1 cellular context compared by ENCODE assay signal in the genomic region with DNA sequence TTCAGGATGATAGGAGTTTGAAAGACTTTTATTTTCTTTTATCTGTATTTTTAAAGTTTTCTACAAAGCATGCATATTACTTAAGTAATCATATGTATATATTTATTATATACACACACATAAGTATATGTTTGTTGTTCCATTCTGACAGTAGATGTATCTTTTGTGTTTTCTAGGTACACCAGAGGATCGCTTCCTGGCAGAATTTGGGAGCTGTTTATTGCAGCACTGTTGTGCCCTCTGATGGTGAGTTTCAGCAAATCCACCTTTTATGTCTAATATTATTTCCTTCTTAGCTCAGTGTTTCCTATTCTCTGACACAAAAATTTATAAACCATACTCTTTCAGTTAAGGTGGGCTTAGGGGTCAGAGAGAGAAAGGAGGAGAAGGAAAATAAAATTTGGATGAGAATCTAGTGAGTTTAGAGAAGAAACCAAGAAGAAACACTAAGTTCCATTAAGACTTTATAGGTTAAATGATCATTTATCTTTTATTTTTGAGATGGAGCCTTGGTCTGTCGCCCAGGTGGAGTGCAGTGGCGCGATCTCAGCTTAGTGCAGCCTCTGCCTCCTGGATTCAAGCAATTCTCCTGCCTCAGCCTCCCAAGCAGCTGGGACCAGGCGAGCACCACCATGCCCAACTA.
TF ChIP-seq lines count a peak whose summit lies in the region.

No MANE protein-coding gene starts in this region.

TF ChIP-seq in K562, 482 proteins besides CTCF, POLR2A, EP300 and RAD21 (continued from another document and continues in another):
- TF ChIP-seq, protein P1, sequence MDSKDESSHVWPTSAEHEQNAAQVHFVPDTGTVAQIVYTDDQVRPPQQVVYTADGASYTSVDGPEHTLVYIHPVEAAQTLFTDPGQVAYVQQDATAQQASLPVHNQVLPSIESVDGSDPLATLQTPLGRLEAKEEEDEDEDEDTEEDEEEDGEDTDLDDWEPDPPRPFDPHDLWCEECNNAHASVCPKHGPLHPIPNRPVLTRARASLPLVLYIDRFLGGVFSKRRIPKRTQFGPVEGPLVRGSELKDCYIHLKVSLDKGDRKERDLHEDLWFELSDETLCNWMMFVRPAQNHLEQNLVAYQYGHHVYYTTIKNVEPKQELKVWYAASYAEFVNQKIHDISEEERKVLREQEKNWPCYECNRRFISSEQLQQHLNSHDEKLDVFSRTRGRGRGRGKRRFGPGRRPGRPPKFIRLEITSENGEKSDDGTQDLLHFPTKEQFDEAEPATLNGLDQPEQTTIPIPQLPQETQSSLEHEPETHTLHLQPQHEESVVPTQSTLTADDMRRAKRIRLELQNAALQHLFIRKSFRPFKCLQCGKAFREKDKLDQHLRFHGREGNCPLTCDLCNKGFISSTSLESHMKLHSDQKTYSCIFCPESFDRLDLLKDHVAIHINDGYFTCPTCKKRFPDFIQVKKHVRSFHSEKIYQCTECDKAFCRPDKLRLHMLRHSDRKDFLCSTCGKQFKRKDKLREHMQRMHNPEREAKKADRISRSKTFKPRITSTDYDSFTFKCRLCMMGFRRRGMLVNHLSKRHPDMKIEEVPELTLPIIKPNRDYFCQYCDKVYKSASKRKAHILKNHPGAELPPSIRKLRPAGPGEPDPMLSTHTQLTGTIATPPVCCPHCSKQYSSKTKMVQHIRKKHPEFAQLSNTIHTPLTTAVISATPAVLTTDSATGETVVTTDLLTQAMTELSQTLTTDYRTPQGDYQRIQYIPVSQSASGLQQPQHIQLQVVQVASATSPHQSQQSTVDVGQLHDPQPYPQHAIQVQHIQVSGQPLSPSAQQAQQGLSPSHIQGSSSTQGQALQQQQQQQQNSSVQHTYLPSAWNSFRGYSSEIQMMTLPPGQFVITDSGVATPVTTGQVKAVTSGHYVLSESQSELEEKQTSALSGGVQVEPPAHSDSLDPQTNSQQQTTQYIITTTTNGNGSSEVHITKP (IDR thresholded peaks at IDR 0.05; ENCODE audit: partially characterized antibody): no peak
- TF ChIP-seq ZNF408 (CRISPR knock-in tag; IDR thresholded peaks at IDR 0.05; ENCODE audit: low read depth): no peak
- peak; percentile 50; the same call in 1 of the 2 replicates for TF ChIP-seq KLF16 (IDR thresholded peaks at IDR 0.05)
- TF ChIP-seq SMC3 (conservative IDR thresholded peaks at IDR 0.05; ENCODE audit: insufficient read depth, low read depth, low read length): peak; percentile 79
- TF ChIP-seq FIP1L1 (IDR thresholded peaks at IDR 0.05; ENCODE audit: low read depth, low read length, poor library complexity, severe bottlenecking): no peak
- TF ChIP-seq PTBP1 (IDR thresholded peaks at IDR 0.05; ENCODE audit: low read depth, low read length): no peak
- no peak for TF ChIP-seq TSC22D4 (tag; IDR thresholded peaks at IDR 0.05)
- no peak for TF ChIP-seq ZNF121 (CRISPR knock-in tag; conservative IDR thresholded peaks at IDR 0.05)
- TF ChIP-seq ELF2 (CRISPR knock-in tag; IDR thresholded peaks at IDR 0.05): no peak
- TF ChIP-seq, protein P2, sequence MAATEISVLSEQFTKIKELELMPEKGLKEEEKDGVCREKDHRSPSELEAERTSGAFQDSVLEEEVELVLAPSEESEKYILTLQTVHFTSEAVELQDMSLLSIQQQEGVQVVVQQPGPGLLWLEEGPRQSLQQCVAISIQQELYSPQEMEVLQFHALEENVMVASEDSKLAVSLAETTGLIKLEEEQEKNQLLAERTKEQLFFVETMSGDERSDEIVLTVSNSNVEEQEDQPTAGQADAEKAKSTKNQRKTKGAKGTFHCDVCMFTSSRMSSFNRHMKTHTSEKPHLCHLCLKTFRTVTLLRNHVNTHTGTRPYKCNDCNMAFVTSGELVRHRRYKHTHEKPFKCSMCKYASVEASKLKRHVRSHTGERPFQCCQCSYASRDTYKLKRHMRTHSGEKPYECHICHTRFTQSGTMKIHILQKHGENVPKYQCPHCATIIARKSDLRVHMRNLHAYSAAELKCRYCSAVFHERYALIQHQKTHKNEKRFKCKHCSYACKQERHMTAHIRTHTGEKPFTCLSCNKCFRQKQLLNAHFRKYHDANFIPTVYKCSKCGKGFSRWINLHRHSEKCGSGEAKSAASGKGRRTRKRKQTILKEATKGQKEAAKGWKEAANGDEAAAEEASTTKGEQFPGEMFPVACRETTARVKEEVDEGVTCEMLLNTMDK (IDR thresholded peaks at IDR 0.05; ENCODE audit: borderline replicate concordance, insufficient read depth, low read depth, low read length, poor library complexity, severe bottlenecking): no peak
- 0 out of 4 replicates have a peak, but pooled peaks of 1 of the 2 experiments have one; percentile 28 for TF ChIP-seq RCOR1 (IDR thresholded peaks at IDR 0.05; ENCODE audit: borderline replicate concordance in 1 of 2, low read depth in 2 of 2, low read length in 2 of 2)
- no peak for TF ChIP-seq ZNF133 (CRISPR knock-in tag; IDR thresholded peaks at IDR 0.05)
- TF ChIP-seq ATF7 (IDR thresholded peaks at IDR 0.05): 0 out of 2 replicates have a peak, but pooled peaks have one; percentile 16
- TF ChIP-seq ARID2 (IDR thresholded peaks at IDR 0.05): peak; percentile 55; the same call in 1 of the 2 replicates
- TF ChIP-seq ZFP30 (CRISPR knock-in tag; IDR thresholded peaks at IDR 0.05; ENCODE audit: borderline replicate concordance): no peak
- TF ChIP-seq, protein P3, sequence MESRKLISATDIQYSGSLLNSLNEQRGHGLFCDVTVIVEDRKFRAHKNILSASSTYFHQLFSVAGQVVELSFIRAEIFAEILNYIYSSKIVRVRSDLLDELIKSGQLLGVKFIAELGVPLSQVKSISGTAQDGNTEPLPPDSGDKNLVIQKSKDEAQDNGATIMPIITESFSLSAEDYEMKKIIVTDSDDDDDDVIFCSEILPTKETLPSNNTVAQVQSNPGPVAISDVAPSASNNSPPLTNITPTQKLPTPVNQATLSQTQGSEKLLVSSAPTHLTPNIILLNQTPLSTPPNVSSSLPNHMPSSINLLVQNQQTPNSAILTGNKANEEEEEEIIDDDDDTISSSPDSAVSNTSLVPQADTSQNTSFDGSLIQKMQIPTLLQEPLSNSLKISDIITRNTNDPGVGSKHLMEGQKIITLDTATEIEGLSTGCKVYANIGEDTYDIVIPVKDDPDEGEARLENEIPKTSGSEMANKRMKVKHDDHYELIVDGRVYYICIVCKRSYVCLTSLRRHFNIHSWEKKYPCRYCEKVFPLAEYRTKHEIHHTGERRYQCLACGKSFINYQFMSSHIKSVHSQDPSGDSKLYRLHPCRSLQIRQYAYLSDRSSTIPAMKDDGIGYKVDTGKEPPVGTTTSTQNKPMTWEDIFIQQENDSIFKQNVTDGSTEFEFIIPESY (CRISPR knock-in tag; IDR thresholded peaks at IDR 0.05): no peak
- 0 out of 2 replicates have a peak, but pooled peaks have one; percentile 5 for TF ChIP-seq JUND (IDR thresholded peaks at IDR 0.05; ENCODE audit: borderline replicate concordance, low read depth, low read length)
- no peak for TF ChIP-seq JUND (tag; IDR thresholded peaks at IDR 0.05; ENCODE audit: borderline replicate concordance, low read depth, low read length)
- TF ChIP-seq, protein P4, sequence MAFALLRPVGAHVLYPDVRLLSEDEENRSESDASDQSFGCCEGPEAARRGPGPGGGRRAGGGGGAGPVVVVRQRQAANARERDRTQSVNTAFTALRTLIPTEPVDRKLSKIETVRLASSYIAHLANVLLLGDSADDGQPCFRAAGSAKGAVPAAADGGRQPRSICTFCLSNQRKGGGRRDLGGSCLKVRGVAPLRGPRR (CRISPR knock-in tag; IDR thresholded peaks at IDR 0.05): no peak
- peak in 1 of 2 experiments; percentile 39; a peak in 1 of 4 replicates for TF ChIP-seq MAZ (CRISPR knock-in tag; conservative IDR thresholded peaks at IDR 0.05 in 1 of 2, IDR thresholded peaks at IDR 0.05 in 1 of 2)
- TF ChIP-seq TBL1XR1 (IDR thresholded peaks at IDR 0.05; ENCODE audit: low read length in 2 of 2): no peak
- TF ChIP-seq GATAD2B (IDR thresholded peaks at IDR 0.05; ENCODE audit: borderline replicate concordance): 0 out of 2 replicates have a peak, but pooled peaks have one; percentile 40
- TF ChIP-seq, protein P5, sequence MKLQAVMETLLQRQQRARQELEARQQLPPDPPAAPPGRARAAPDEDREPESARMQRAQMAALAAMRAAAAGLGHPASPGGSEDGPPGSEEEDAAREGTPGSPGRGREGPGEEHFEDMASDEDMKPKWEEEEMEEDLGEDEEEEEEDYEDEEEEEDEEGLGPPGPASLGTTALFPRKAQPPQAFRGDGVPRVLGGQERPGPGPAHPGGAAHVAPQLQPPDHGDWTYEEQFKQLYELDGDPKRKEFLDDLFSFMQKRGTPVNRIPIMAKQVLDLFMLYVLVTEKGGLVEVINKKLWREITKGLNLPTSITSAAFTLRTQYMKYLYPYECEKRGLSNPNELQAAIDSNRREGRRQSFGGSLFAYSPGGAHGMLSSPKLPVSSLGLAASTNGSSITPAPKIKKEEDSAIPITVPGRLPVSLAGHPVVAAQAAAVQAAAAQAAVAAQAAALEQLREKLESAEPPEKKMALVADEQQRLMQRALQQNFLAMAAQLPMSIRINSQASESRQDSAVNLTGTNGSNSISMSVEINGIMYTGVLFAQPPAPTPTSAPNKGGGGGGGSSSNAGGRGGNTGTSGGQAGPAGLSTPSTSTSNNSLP (IDR thresholded peaks at IDR 0.05; ENCODE audit: borderline replicate concordance, low read depth, low read length): 0 out of 2 replicates have a peak, but pooled peaks have one; percentile 39
- TF ChIP-seq ZNF282 (CRISPR knock-in tag; IDR thresholded peaks at IDR 0.05): no peak
- TF ChIP-seq, protein P6, sequence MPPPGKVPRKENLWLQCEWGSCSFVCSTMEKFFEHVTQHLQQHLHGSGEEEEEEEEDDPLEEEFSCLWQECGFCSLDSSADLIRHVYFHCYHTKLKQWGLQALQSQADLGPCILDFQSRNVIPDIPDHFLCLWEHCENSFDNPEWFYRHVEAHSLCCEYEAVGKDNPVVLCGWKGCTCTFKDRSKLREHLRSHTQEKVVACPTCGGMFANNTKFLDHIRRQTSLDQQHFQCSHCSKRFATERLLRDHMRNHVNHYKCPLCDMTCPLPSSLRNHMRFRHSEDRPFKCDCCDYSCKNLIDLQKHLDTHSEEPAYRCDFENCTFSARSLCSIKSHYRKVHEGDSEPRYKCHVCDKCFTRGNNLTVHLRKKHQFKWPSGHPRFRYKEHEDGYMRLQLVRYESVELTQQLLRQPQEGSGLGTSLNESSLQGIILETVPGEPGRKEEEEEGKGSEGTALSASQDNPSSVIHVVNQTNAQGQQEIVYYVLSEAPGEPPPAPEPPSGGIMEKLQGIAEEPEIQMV (tag; conservative IDR thresholded peaks at IDR 0.05; ENCODE audit: low read depth): no peak
- no peak for TF ChIP-seq NFE2 (IDR thresholded peaks at IDR 0.05; ENCODE audit: low read depth)
- TF ChIP-seq SIRT6 (IDR thresholded peaks at IDR 0.05; ENCODE audit: low read depth, low read length): no peak
- TF ChIP-seq, protein P7, sequence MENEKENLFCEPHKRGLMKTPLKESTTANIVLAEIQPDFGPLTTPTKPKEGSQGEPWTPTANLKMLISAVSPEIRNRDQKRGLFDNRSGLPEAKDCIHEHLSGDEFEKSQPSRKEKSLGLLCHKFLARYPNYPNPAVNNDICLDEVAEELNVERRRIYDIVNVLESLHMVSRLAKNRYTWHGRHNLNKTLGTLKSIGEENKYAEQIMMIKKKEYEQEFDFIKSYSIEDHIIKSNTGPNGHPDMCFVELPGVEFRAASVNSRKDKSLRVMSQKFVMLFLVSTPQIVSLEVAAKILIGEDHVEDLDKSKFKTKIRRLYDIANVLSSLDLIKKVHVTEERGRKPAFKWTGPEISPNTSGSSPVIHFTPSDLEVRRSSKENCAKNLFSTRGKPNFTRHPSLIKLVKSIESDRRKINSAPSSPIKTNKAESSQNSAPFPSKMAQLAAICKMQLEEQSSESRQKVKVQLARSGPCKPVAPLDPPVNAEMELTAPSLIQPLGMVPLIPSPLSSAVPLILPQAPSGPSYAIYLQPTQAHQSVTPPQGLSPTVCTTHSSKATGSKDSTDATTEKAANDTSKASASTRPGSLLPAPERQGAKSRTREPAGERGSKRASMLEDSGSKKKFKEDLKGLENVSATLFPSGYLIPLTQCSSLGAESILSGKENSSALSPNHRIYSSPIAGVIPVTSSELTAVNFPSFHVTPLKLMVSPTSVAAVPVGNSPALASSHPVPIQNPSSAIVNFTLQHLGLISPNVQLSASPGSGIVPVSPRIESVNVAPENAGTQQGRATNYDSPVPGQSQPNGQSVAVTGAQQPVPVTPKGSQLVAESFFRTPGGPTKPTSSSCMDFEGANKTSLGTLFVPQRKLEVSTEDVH (IDR thresholded peaks at IDR 0.05; ENCODE audit: low read depth, partially characterized antibody): peak; percentile 20
- peak in 1 of 2 experiments; percentile 33; a peak in 1 of 4 replicates for TF ChIP-seq SRF (CRISPR knock-in tag; IDR thresholded peaks at IDR 0.05)
- TF ChIP-seq ZNF785 (CRISPR knock-in tag; IDR thresholded peaks at IDR 0.05): no peak
- no peak for TF ChIP-seq SMAD1 (IDR thresholded peaks at IDR 0.05; ENCODE audit: low read depth, low read length, partially characterized antibody)
- no peak for TF ChIP-seq PHF20 (IDR thresholded peaks at IDR 0.05; ENCODE audit: partially characterized antibody)
- no peak for TF ChIP-seq ZNF644 (tag; IDR thresholded peaks at IDR 0.05; ENCODE audit: low read depth)
- TF ChIP-seq ADNP (tag; IDR thresholded peaks at IDR 0.05): no peak
- TF ChIP-seq, protein P8, sequence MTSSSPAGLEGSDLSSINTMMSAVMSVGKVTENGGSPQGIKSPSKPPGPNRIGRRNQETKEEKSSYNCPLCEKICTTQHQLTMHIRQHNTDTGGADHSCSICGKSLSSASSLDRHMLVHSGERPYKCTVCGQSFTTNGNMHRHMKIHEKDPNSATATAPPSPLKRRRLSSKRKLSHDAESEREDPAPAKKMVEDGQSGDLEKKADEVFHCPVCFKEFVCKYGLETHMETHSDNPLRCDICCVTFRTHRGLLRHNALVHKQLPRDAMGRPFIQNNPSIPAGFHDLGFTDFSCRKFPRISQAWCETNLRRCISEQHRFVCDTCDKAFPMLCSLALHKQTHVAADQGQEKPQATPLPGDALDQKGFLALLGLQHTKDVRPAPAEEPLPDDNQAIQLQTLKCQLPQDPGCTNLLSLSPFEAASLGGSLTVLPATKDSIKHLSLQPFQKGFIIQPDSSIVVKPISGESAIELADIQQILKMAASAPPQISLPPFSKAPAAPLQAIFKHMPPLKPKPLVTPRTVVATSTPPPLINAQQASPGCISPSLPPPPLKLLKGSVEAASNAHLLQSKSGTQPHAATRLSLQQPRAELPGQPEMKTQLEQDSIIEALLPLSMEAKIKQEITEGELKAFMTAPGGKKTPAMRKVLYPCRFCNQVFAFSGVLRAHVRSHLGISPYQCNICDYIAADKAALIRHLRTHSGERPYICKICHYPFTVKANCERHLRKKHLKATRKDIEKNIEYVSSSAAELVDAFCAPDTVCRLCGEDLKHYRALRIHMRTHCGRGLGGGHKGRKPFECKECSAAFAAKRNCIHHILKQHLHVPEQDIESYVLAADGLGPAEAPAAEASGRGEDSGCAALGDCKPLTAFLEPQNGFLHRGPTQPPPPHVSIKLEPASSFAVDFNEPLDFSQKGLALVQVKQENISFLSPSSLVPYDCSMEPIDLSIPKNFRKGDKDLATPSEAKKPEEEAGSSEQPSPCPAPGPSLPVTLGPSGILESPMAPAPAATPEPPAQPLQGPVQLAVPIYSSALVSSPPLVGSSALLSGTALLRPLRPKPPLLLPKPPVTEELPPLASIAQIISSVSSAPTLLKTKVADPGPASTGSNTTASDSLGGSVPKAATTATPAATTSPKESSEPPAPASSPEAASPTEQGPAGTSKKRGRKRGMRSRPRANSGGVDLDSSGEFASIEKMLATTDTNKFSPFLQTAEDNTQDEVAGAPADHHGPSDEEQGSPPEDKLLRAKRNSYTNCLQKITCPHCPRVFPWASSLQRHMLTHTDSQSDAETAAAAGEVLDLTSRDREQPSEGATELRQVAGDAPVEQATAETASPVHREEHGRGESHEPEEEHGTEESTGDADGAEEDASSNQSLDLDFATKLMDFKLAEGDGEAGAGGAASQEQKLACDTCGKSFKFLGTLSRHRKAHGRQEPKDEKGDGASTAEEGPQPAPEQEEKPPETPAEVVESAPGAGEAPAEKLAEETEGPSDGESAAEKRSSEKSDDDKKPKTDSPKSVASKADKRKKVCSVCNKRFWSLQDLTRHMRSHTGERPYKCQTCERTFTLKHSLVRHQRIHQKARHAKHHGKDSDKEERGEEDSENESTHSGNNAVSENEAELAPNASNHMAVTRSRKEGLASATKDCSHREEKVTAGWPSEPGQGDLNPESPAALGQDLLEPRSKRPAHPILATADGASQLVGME (CRISPR knock-in tag; IDR thresholded peaks at IDR 0.05): no peak
